ENCODE assay signal across 8 cellular contexts in genomic region chr19:15432629-15433518, GRCh38.
DNase-seq lines count a peak whose midpoint lies in the region; ATAC-seq lines count a peak whose summit lies in the region.

No MANE protein-coding gene starts in this region.

- peak overlapping the region; percentile 87 for H3K27ac ChIP-seq in cingulate gyrus (ENCODE audit: low read depth, low read length)

- ATAC-seq in GM18517 (IDR thresholded peaks at IDR 0.05; ENCODE audit: unreplicated experiment): peak; percentile 65
- peak; percentile 59 for ATAC-seq in HG03139 (IDR thresholded peaks at IDR 0.05; ENCODE audit: unreplicated experiment)

- DNase-seq in 8988T (peak; percentile 98), NCI-H510A (lab: John Stamatoyannopoulos, UW) (peak; percentile 85), left kidney (ENCODE audit: low read depth, low spot score) (peak; percentile 97)
- DNase-seq in activated CD4-positive, alpha-beta T cell treated with anti-CD3 and anti-CD28 coated beads for 48 hours: peak; percentile 95
- DNase-seq in stimulated activated CD4-positive, alpha-beta T cell treated with anti-CD3 and anti-CD28 coated beads, Interleukin-1b, Interleukin-23, amount 100 ng/mL, for 24 hours (ENCODE audit: low read depth in 4 of 4, low spot score in 1 of 4): peak; percentile 72 to 91 (median 84)

Comparison
In these comparisons a context has a peak if more than half of its experiments do, and no peak if none do; other contexts are left out.
1. Peak in every context shown above with its lines: DNase-seq, ATAC-seq and H3K27ac ChIP-seq.